ENCODE assay signal across 24 cellular contexts in the genomic region with DNA sequence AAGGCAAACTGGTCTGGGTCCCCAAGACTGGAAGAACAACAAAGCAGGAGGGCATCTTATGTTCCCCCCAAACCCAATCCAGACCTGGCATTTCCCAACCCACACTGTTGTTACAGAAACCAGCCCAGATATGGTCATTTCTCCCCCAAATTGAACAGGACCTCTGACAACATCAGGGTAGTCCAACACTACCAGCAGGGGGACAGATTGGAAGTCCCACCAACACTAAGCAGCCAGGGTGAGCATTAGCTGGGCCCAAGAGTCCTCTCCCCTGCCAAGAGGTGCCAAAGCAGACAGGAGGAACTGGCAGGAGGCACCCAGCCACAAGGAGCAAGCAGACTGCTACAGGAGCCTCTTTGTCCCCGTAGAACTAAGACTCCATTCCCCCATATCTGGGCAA. TPM values are rescaled to one million over a fixed set of nuclear protein-coding genes. Genes with fewer than 3 reads are reported as not detected.
DNase-seq lines count a peak whose midpoint lies in the region; ATAC-seq, FAIRE-seq and TF ChIP-seq lines count a peak whose summit lies in the region.
"Had no signal": no experiment of that assay in that cellular context is flagged by ENCODE, and none has a peak within 500 bp of the region (broad histone marks: within the 10 kb centered on the region; RNA-seq: fewer than 3 reads in every experiment).

No MANE protein-coding gene starts in this region.

- H3K9ac ChIP-seq in HepG2 (ENCODE audit: insufficient read depth, low read depth, low read length): no peak overlapping the region
- H3K9ac ChIP-seq: GM23248 had no signal

- H3K27ac ChIP-seq in HepG2 (ENCODE audit: extremely low read length, insufficient read depth, low read length) (no peak overlapping the region), right lobe of liver (no peak overlapping the region), brain microvascular endothelial cell (no peak overlapping the region)
- no peak overlapping the region for H3K27ac ChIP-seq in effector memory CD4-positive, alpha-beta T cell (ENCODE audit: insufficient read depth, low read length, poor library complexity, severe bottlenecking)
- H3K27ac ChIP-seq: A549, GM23248 had no signal

- no peaks in the 10 kb centered on the region for H4K20me1 ChIP-seq in HepG2 (ENCODE audit: insufficient read depth, low read length)

- H2AFZ ChIP-seq in HepG2 (ENCODE audit: low read length): no peak overlapping the region
- H2AFZ ChIP-seq: GM23248 had no signal

- no peaks in the 10 kb centered on the region; a peak in 1 of 5 replicates for H3K27me3 ChIP-seq in HepG2 (ENCODE audit: control insufficient read depth in 1 of 2, insufficient read depth in 2 of 2, low read length in 2 of 2)
- H3K27me3 ChIP-seq in right lobe of liver: no peaks in the 10 kb centered on the region
- H3K27me3 ChIP-seq in brain microvascular endothelial cell (replicated peaks): no peaks in the 10 kb centered on the region
- no peaks in the 10 kb centered on the region for H3K27me3 ChIP-seq in effector memory CD4-positive, alpha-beta T cell (replicated peaks; ENCODE audit: control insufficient read depth, insufficient read depth, low read length, poor library complexity, severe bottlenecking)

- no peak for TF ChIP-seq RAD21 in HepG2 (CRISPR knock-in tag; IDR thresholded peaks at IDR 0.05)

- in situ Hi-C loops in HepG2 (cut with HindIII; ENCODE audit: extremely low pct_ligation_motif_present, low pct_unique_long_range_greater_than_20kb): no loop called here
- in situ Hi-C loops in brain microvascular endothelial cell (cut with HindIII; ENCODE audit: low pct_ligation_motif_present, low sequenced_read_pairs): no loop called here

- H3K4me3 ChIP-seq in HepG2 (replicated peaks in 1 of 3; ENCODE audit: insufficient read depth in 1 of 3, low read depth in 2 of 3, low read length in 3 of 3): no peak overlapping the region
- no peak overlapping the region for H3K4me3 ChIP-seq in right lobe of liver
- H3K4me3 ChIP-seq in brain microvascular endothelial cell (ENCODE audit: low read depth, low read length): no peak overlapping the region
- no peak overlapping the region for H3K4me3 ChIP-seq in effector memory CD4-positive, alpha-beta T cell (ENCODE audit: insufficient read depth, low read depth, low read length, poor library complexity, severe bottlenecking)
- H3K4me3 ChIP-seq: A549, GM12878, GM23248 had no signal

- intact Hi-C loops in HepG2 (cut with micrococcal nuclease; ENCODE audit: unreplicated experiment) (no loop called here), right lobe of liver (cut with DNase I) (no loop called here)

- TF ChIP-seq EP300 in HepG2 (IDR thresholded peaks at IDR 0.05; ENCODE audit: low read depth in 2 of 2, low read length in 2 of 2) (no peak), HepG2 (CRISPR knock-in tag; IDR thresholded peaks at IDR 0.05; ENCODE audit: borderline replicate concordance) (no peak)

- CTCF ChIA-PET in HepG2 (lab: Yijun Ruan, JAX; ENCODE audit: low intra/inter-chr PET ratio, low total read pairs): no interaction called here

- no peak for TF ChIP-seq POLR2A in HepG2 (IDR thresholded peaks at IDR 0.05; ENCODE audit: insufficient read depth in 1 of 2, low read depth in 2 of 2, low read length in 2 of 2)
- no peak for TF ChIP-seq POLR2A in right lobe of liver (IDR thresholded peaks at IDR 0.05)

- DNase-seq in HepG2 (ENCODE audit: low spot score) (no peak), right lobe of liver (no peak), brain microvascular endothelial cell (no peak), SIG-M5 (lab: John Stamatoyannopoulos, UW) (no peak)
- no peak for DNase-seq in effector memory CD4-positive, alpha-beta T cell
- DNase-seq: 8988T; ACHN; AML-193; C1 segment of cervical spinal cord; Calu3; CD4-positive, alpha-beta memory T cell; COR-L47; DMS79; EL; GDM1; GM23248; H7; HCEC 1CT had no signal

- TF ChIP-seq CTCF in HepG2 (CRISPR knock-in tag; IDR thresholded peaks at IDR 0.05) (no peak), right lobe of liver (IDR thresholded peaks at IDR 0.05) (no peak), GM12874 (IDR thresholded peaks at IDR 0.05; ENCODE audit: insufficient read depth, low read depth, low read length) (0 out of 2 replicates have a peak, but pooled peaks have one; percentile 3), brain microvascular endothelial cell (IDR thresholded peaks at IDR 0.05; ENCODE audit: low read depth, low read length, missing control alignments) (peak; percentile 12)

- no peak overlapping the region for H3K4me2 ChIP-seq in HepG2 (ENCODE audit: low read depth, low read length)
- H3K4me2 ChIP-seq: A549 had no signal

- no peaks in the 10 kb centered on the region for H3K79me2 ChIP-seq in HepG2 (ENCODE audit: insufficient read depth, low read length)

- POLR2A ChIA-PET in HepG2 (lab: Yijun Ruan, JAX): no interaction called here

- FAIRE-seq in HepG2 (lab: Jason Lieb, UNC): no peak
- FAIRE-seq: A549, GM12878, GM19239, H1 had no signal

- no peaks in the 10 kb centered on the region for H3K9me3 ChIP-seq in HepG2 (ENCODE audit: low read length)
- H3K9me3 ChIP-seq in right lobe of liver: no peaks in the 10 kb centered on the region
- no peaks in the 10 kb centered on the region for H3K9me3 ChIP-seq in effector memory CD4-positive, alpha-beta T cell (ENCODE audit: control insufficient read depth, low read length)
- H3K9me3 ChIP-seq: A549 had no signal

- peak; percentile 65 for ATAC-seq in HepG2
- ATAC-seq in right lobe of liver: no peak
- ATAC-seq in HG02884 (IDR thresholded peaks at IDR 0.05; ENCODE audit: unreplicated experiment): no peak
- ATAC-seq: GM12878 had no signal

- H3K4me1 ChIP-seq in HepG2 (ENCODE audit: insufficient read depth, low read length): no peaks in the 10 kb centered on the region
- no peaks in the 10 kb centered on the region for H3K4me1 ChIP-seq in right lobe of liver
- H3K4me1 ChIP-seq in effector memory CD4-positive, alpha-beta T cell (ENCODE audit: control insufficient read depth, insufficient read depth, low read length, poor library complexity, severe bottlenecking): no peaks in the 10 kb centered on the region
- H3K4me1 ChIP-seq: A549 had no signal

- no peaks in the 10 kb centered on the region for H3K36me3 ChIP-seq in HepG2 (replicated peaks in 1 of 2; ENCODE audit: control insufficient read depth in 1 of 2, insufficient read depth in 2 of 2, low read length in 2 of 2)
- H3K36me3 ChIP-seq in right lobe of liver: no peaks in the 10 kb centered on the region
- H3K36me3 ChIP-seq in brain microvascular endothelial cell (replicated peaks): no peaks in the 10 kb centered on the region
- H3K36me3 ChIP-seq in effector memory CD4-positive, alpha-beta T cell (ENCODE audit: control insufficient read depth, insufficient read depth, low read length): no peaks in the 10 kb centered on the region

- 0% methylated on average over 1 of the region's 1 CpG for WGBS in HepG2 (ENCODE audit: low lambda C conversion rate)
- WGBS in right lobe of liver (ENCODE audit: insufficient coverage, low coverage, low lambda C conversion rate, missing lambda C conversion rate): 60% methylated on average over 1 of the region's 1 CpG

- no TSS peak for BruUV-seq in HepG2 (replicated peaks; lab: Mats Ljungman, UMichigan)

TF ChIP-seq in HepG2, 621 proteins besides CTCF, POLR2A, EP300 and RAD21 (continues in another document):
- TF ChIP-seq KLF13 (CRISPR knock-in tag; IDR thresholded peaks at IDR 0.05): no peak
- TF ChIP-seq PCBP2 (optimal IDR thresholded peaks at IDR 0.05; ENCODE audit: low read depth, low read length, poor library complexity, severe bottlenecking): no peak
- TF ChIP-seq ZNF782 (CRISPR knock-in tag; IDR thresholded peaks at IDR 0.05; ENCODE audit: borderline replicate concordance): no peak
- no peak for TF ChIP-seq KDM6A (CRISPR knock-in tag; IDR thresholded peaks at IDR 0.05; ENCODE audit: low read depth)
- no peak for TF ChIP-seq MIXL1 (CRISPR knock-in tag; IDR thresholded peaks at IDR 0.05)
- no peak for TF ChIP-seq MAZ (IDR thresholded peaks at IDR 0.05; ENCODE audit: borderline replicate concordance, low read depth, low read length)
- no peak for TF ChIP-seq MAZ (CRISPR knock-in tag; IDR thresholded peaks at IDR 0.05; ENCODE audit: low read depth)
- no peak for TF ChIP-seq MBNL3 (CRISPR knock-in tag; conservative IDR thresholded peaks at IDR 0.05)

RNA-seq across cellular contexts. Expression of a gene that starts 29.3 kb away (rescaled TPM):
- total RNA-seq in HepG2 (2016; rRNA removed; fragmentation: Illumina TruSeq; extraction: Trizol): 22.9 and 23.6 TPM in 2 replicates
- 10.6 and 11.2 TPM in 2 replicates for total RNA-seq in HepG2 (2016; cell fraction: cytosol; rRNA removed; fragmentation: Illumina TruSeq; extraction: Trizol; ENCODE audit: low read depth)
- total RNA-seq in HepG2 (2016; cell fraction: insoluble cytoplasmic fraction; rRNA removed; fragmentation: Illumina TruSeq; extraction: Trizol): 20.7 and 24.2 TPM in 2 replicates
- total RNA-seq in HepG2 (2016; cell fraction: membrane; rRNA removed; fragmentation: Illumina TruSeq; extraction: Trizol): 25.2 and 28.8 TPM in 2 replicates
- 23.6 and 26.4 TPM in 2 replicates for total RNA-seq in HepG2 (2016; cell fraction: nucleus; rRNA removed; fragmentation: Illumina TruSeq; extraction: Trizol)
- polyA plus RNA-seq in HepG2 (2011; rRNA removed): 25.3 and 26.8 TPM in 2 replicates
- 13.4 and 20.7 TPM in 2 replicates for polyA plus RNA-seq in HepG2 (2011; cell fraction: cytosol; rRNA removed)
- 25.5 and 34.1 TPM in 2 replicates for polyA plus RNA-seq in HepG2 (2011; cell fraction: nucleus; rRNA removed)
- 15.1 and 16.1 TPM in 2 replicates for polyA plus RNA-seq in HepG2 (2012)
- polyA plus RNA-seq in HepG2 (2016; cell fraction: cytosol; fragmentation: Illumina TruSeq; extraction: Trizol; ENCODE audit: low read depth): 5.8 and 6.8 TPM in 2 replicates
- 17.2 and 18.5 TPM in 2 replicates for polyA plus RNA-seq in HepG2 (2016; cell fraction: insoluble cytoplasmic fraction; fragmentation: Illumina TruSeq; extraction: Trizol; ENCODE audit: low read depth)
- 12.5 and 13.8 TPM in 2 replicates for polyA plus RNA-seq in HepG2 (2016; cell fraction: membrane; fragmentation: Illumina TruSeq; extraction: Trizol; ENCODE audit: low read depth)
- 46.2 and 46.7 TPM in 2 replicates for polyA plus RNA-seq in HepG2 (2016; cell fraction: nucleus; fragmentation: Illumina TruSeq; extraction: Trizol; ENCODE audit: insufficient read depth, low read depth)
- 9.1 and 15.4 TPM in 2 replicates for polyA minus RNA-seq in HepG2 (2011; rRNA and poly(A)+ RNA removed; ENCODE audit: low replicate concordance)
- 17.9 and 22.7 TPM in 2 replicates for polyA minus RNA-seq in HepG2 (2011; cell fraction: cytosol; rRNA and poly(A)+ RNA removed)
- 30.4 and 32.3 TPM in 2 replicates for polyA minus RNA-seq in HepG2 (2011; cell fraction: nucleus; rRNA and poly(A)+ RNA removed)
- 1 to 10 TPM; 6.0 to 9.6 (median 7.5) TPM for total RNA-seq in right lobe of liver

Comparison
In these comparisons a context has a peak if more than half of its experiments do, and no peak if none do; other contexts are left out.
1. CTCF ChIP-seq: peak in GM12874 (single experiment) and brain microvascular endothelial cell (single experiment); none in HepG2 (single experiment) and right lobe of liver (0 of 4).